Comparison of ENCODE assay signal across 8 cellular contexts in the genomic region with DNA sequence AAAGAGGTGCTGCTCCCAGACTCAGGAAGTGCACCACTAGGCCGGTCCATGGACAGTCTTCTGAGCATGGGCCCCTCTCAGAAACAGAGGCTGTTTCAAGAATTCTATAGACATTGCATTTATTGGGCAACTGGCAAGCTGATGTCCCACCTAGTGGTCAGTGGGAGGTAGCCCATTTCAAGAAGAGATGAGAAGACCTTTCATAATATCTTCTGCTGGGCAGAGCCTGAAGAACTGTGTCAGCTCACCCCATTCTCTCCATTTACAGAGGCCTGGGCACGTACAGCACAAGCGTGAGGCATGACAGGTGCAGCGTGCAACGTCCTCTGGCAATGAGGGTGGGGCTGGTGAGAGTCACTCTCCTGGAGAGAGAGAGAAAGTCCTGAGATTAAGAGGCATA.
DNase-seq lines count a peak whose midpoint lies in the region; ATAC-seq and TF ChIP-seq lines count a peak whose summit lies in the region.

No MANE protein-coding gene starts in this region.

- H3K9ac ChIP-seq in parathyroid adenoma = no peak overlapping the region

- H3K27ac ChIP-seq in esophagus squamous epithelium (no peak overlapping the region), parathyroid adenoma (no peak overlapping the region)

- H3K4me2 ChIP-seq in parathyroid adenoma (ENCODE audit: low read length) = no peak overlapping the region

- H3K9me3 ChIP-seq in BE2C = no peaks in the 10 kb centered on the region
- H3K9me3 ChIP-seq in esophagus squamous epithelium = peaks cover 0 to 22% (median 11%) of the 10 kb centered on the region in 3 donors
- H3K9me3 ChIP-seq in parathyroid adenoma (ENCODE audit: control insufficient read depth, low read length) = no peaks in the 10 kb centered on the region

- H3K4me1 ChIP-seq in BE2C (no peaks in the 10 kb centered on the region), esophagus squamous epithelium (no peaks in the 10 kb centered on the region), parathyroid adenoma (no peaks in the 10 kb centered on the region)

- TF ChIP-seq POLR2A in esophagus squamous epithelium (IDR thresholded peaks at IDR 0.05) = no peak

- H2AFZ ChIP-seq in parathyroid adenoma = no peak overlapping the region

- 37 to 41% methylated on average over 5 of the region's 5 CpGs for WGBS in esophagus squamous epithelium, 2 donors

- no peaks in the 10 kb centered on the region for H3K36me3 ChIP-seq in BE2C
- H3K36me3 ChIP-seq in esophagus squamous epithelium = no peaks in the 10 kb centered on the region
- H3K36me3 ChIP-seq in parathyroid adenoma (ENCODE audit: control insufficient read depth, insufficient read depth, low read length) = no peaks in the 10 kb centered on the region

- 0 out of 2 replicates have a peak, but pooled peaks cover 3% of the 10 kb centered on the region for H3K27me3 ChIP-seq in BE2C
- no peaks in the 10 kb centered on the region for H3K27me3 ChIP-seq in esophagus squamous epithelium
- no peaks in the 10 kb centered on the region for H3K27me3 ChIP-seq in parathyroid adenoma (ENCODE audit: control insufficient read depth, insufficient read depth, low read length)

- peak; percentile 56 for DNase-seq in BE2C
- DNase-seq in H4 (ENCODE audit: low spot score) = peak; percentile 56
- peak; percentile 63 for DNase-seq in RPMI7951 (ENCODE audit: low read depth)
- DNase-seq in esophagus squamous epithelium (lab: John Stamatoyannopoulos, UW) = no peak
- DNase-seq in activated CD8-positive, alpha-beta memory T cell treated with anti-CD3 and anti-CD28 coated beads for 24 hours = no peak

- TF ChIP-seq CTCF in BE2C (IDR thresholded peaks at IDR 0.05; ENCODE audit: low read depth, low read length) = peak; percentile 78
- TF ChIP-seq CTCF in esophagus squamous epithelium (IDR thresholded peaks at IDR 0.05) = peak in 5 of 6 experiments; percentile 6 to 44 (median 24)
- peak; percentile 27 for TF ChIP-seq CTCF in parathyroid adenoma (IDR thresholded peaks at IDR 0.05)

- intact Hi-C loops in esophagus squamous epithelium (cut with DNase I) = no loop called here

- H3K4me3 ChIP-seq in BE2C (ENCODE audit: low read depth, low read length) = no peak overlapping the region
- H3K4me3 ChIP-seq in esophagus squamous epithelium = no peak overlapping the region
- H3K4me3 ChIP-seq in parathyroid adenoma (ENCODE audit: low read depth, low read length) = no peak overlapping the region

- no peaks in the 10 kb centered on the region for H3K79me2 ChIP-seq in parathyroid adenoma

- ATAC-seq in HG03139 (IDR thresholded peaks at IDR 0.05; ENCODE audit: unreplicated experiment) (no peak), HG03378 (IDR thresholded peaks at IDR 0.05; ENCODE audit: unreplicated experiment) (no peak)

Comparison
In these comparisons a context has a peak if more than half of its experiments do, and no peak if none do; other contexts are left out.
1. DNase-seq: peak in BE2C (single experiment), H4 (single experiment) and RPMI7951 (single experiment); none in esophagus squamous epithelium (single experiment) and activated CD8-positive, alpha-beta memory T cell treated with anti-CD3 and anti-CD28 coated beads for 24 hours (single experiment).
2. CTCF ChIP-seq: peak in every context shown above with its lines; median percentile 78 in BE2C; 27 in parathyroid adenoma; 24 in esophagus squamous epithelium.